1 cellular context compared by ENCODE assay signal in genomic region chr11:67563354-67564114, GRCh38.
A peak's percentile ranks its signal among the peaks of the same experiment; 100 is the strongest.
TF ChIP-seq lines count a peak whose summit lies in the region.

No MANE protein-coding gene starts in this region.

TF ChIP-seq in K562, 482 proteins besides CTCF, POLR2A, EP300 and RAD21 (continued from another document and continues in another):
- TF ChIP-seq DLX4 (CRISPR knock-in tag; IDR thresholded peaks at IDR 0.05), result no peak
- TF ChIP-seq SRSF9 (IDR thresholded peaks at IDR 0.05; ENCODE audit: borderline replicate concordance, low read depth, low read length), result no peak
- no peak for TF ChIP-seq E2F8 (IDR thresholded peaks at IDR 0.05; ENCODE audit: low read depth, partially characterized antibody)
- TF ChIP-seq PATZ1 (CRISPR knock-in tag; IDR thresholded peaks at IDR 0.05; ENCODE audit: borderline replicate concordance), result peak; percentile 88
- TF ChIP-seq HNRNPLL (IDR thresholded peaks at IDR 0.05; ENCODE audit: low read depth, low read length, poor library complexity, severe bottlenecking), result no peak
- TF ChIP-seq IRF9 (tag; IDR thresholded peaks at IDR 0.05), result peak; percentile 96
- no peak for TF ChIP-seq DNMT1 (IDR thresholded peaks at IDR 0.05)
- peak; percentile 83 for TF ChIP-seq ERF (CRISPR knock-in tag; IDR thresholded peaks at IDR 0.05)
- TF ChIP-seq ELK3 (CRISPR knock-in tag; IDR thresholded peaks at IDR 0.05), result peak; percentile 74; the same call in 1 of the 2 replicates
- no peak for TF ChIP-seq ZNF586 (CRISPR knock-in tag; conservative IDR thresholded peaks at IDR 0.05)
- no peak for TF ChIP-seq KLF10 (CRISPR knock-in tag; IDR thresholded peaks at IDR 0.05)
- no peak for TF ChIP-seq MCM2 (IDR thresholded peaks at IDR 0.05; ENCODE audit: low read depth)
- TF ChIP-seq ELF1 (tag; IDR thresholded peaks at IDR 0.05), result no peak
- no peak for TF ChIP-seq ZNF174 (CRISPR knock-in tag; IDR thresholded peaks at IDR 0.05)
- TF ChIP-seq CREB3 (tag; conservative IDR thresholded peaks at IDR 0.05; ENCODE audit: low read depth), result peak; percentile 94
- no peak for TF ChIP-seq MXI1 (IDR thresholded peaks at IDR 0.05; ENCODE audit: low read depth, low read length)
- TF ChIP-seq MTF1 (CRISPR knock-in tag; IDR thresholded peaks at IDR 0.05; ENCODE audit: borderline replicate concordance), result peak; percentile 83; the same call in 1 of the 2 replicates
- 0 out of 2 replicates have a peak, but pooled peaks have one; percentile 20 for TF ChIP-seq NCOA1 (IDR thresholded peaks at IDR 0.05; ENCODE audit: low read depth)
- TF ChIP-seq MLX (CRISPR knock-in tag; conservative IDR thresholded peaks at IDR 0.05), result no peak
- no peak for TF ChIP-seq STAG1 (CRISPR knock-in tag; IDR thresholded peaks at IDR 0.05; ENCODE audit: borderline replicate concordance)
- TF ChIP-seq ZNF717 (CRISPR knock-in tag; IDR thresholded peaks at IDR 0.05), result no peak
- no peak for TF ChIP-seq SMARCA5 (IDR thresholded peaks at IDR 0.05)
- no peak for TF ChIP-seq IRF1 (CRISPR knock-in tag; IDR thresholded peaks at IDR 0.05; ENCODE audit: borderline replicate concordance)
- no peak for TF ChIP-seq RBM39 (optimal IDR thresholded peaks at IDR 0.05; ENCODE audit: low read depth, low read length)
- TF ChIP-seq MITF (IDR thresholded peaks at IDR 0.05), result no peak
- peak; percentile 66; the same call in 1 of the 2 replicates for TF ChIP-seq PPARD (CRISPR knock-in tag; IDR thresholded peaks at IDR 0.05)
- TF ChIP-seq NR2C2 (CRISPR knock-in tag; IDR thresholded peaks at IDR 0.05), result no peak
- TF ChIP-seq NR2C2 (tag; IDR thresholded peaks at IDR 0.05), result peak; percentile 80
- no peak for TF ChIP-seq HMGXB4 (CRISPR knock-in tag; IDR thresholded peaks at IDR 0.05)
- peak; percentile 89 for TF ChIP-seq TCF15 (CRISPR knock-in tag; IDR thresholded peaks at IDR 0.05)
- no peak for TF ChIP-seq HMBOX1 (IDR thresholded peaks at IDR 0.05)
- no peak for TF ChIP-seq FOXA1 (IDR thresholded peaks at IDR 0.05; ENCODE audit: borderline replicate concordance)
- TF ChIP-seq ETS1 (conservative IDR thresholded peaks at IDR 0.05; ENCODE audit: control insufficient read depth, low read depth, low read length), result no peak
- TF ChIP-seq PHF20 (IDR thresholded peaks at IDR 0.05; ENCODE audit: partially characterized antibody), result no peak
- no peak for TF ChIP-seq FOXK2 (conservative IDR thresholded peaks at IDR 0.05 in 1 of 2, IDR thresholded peaks at IDR 0.05 in 1 of 2; ENCODE audit: low read depth in 2 of 2)
- TF ChIP-seq GATAD2B (IDR thresholded peaks at IDR 0.05; ENCODE audit: borderline replicate concordance), result no peak
- TF ChIP-seq ZNF217 (CRISPR knock-in tag; IDR thresholded peaks at IDR 0.05), result no peak
- no peak for TF ChIP-seq USF1 (CRISPR knock-in tag; IDR thresholded peaks at IDR 0.05)
- TF ChIP-seq ARHGAP35 (IDR thresholded peaks at IDR 0.05; ENCODE audit: partially characterized antibody), result no peak
- no peak for TF ChIP-seq SAFB (IDR thresholded peaks at IDR 0.05; ENCODE audit: borderline replicate concordance, low read depth, low read length)
- no peak for TF ChIP-seq ZNF121 (CRISPR knock-in tag; conservative IDR thresholded peaks at IDR 0.05)
- TF ChIP-seq ARNT (IDR thresholded peaks at IDR 0.05), result no peak
- no peak for TF ChIP-seq RBM17 (IDR thresholded peaks at IDR 0.05; ENCODE audit: borderline replicate concordance, low read depth, low read length)
- TF ChIP-seq CBFB (CRISPR knock-in tag; IDR thresholded peaks at IDR 0.05), result no peak
- no peak for TF ChIP-seq ZZZ3 (IDR thresholded peaks at IDR 0.05)
- no peak for TF ChIP-seq IRF2 (CRISPR knock-in tag; IDR thresholded peaks at IDR 0.05)
- no peak for TF ChIP-seq RFX5 (IDR thresholded peaks at IDR 0.05; ENCODE audit: low read depth, low read length)
- no peak for TF ChIP-seq ETV6 (IDR thresholded peaks at IDR 0.05; ENCODE audit: borderline replicate concordance in 1 of 2, low read depth in 2 of 2, low read length in 1 of 2)
- TF ChIP-seq ETV6 (CRISPR knock-in tag; IDR thresholded peaks at IDR 0.05; ENCODE audit: borderline replicate concordance), result no peak
- TF ChIP-seq ZNF212 (CRISPR knock-in tag; IDR thresholded peaks at IDR 0.05), result peak; percentile 87; the same call in 1 of the 2 replicates
- TF ChIP-seq XRCC5 (IDR thresholded peaks at IDR 0.05; ENCODE audit: low read depth, low read length), result no peak
- TF ChIP-seq ETS2 (tag; IDR thresholded peaks at IDR 0.05; ENCODE audit: borderline replicate concordance, poor library complexity, severe bottlenecking), result peak; percentile 70
- TF ChIP-seq MAFF (IDR thresholded peaks at IDR 0.05; ENCODE audit: low read length), result no peak
